In the genomic region with DNA sequence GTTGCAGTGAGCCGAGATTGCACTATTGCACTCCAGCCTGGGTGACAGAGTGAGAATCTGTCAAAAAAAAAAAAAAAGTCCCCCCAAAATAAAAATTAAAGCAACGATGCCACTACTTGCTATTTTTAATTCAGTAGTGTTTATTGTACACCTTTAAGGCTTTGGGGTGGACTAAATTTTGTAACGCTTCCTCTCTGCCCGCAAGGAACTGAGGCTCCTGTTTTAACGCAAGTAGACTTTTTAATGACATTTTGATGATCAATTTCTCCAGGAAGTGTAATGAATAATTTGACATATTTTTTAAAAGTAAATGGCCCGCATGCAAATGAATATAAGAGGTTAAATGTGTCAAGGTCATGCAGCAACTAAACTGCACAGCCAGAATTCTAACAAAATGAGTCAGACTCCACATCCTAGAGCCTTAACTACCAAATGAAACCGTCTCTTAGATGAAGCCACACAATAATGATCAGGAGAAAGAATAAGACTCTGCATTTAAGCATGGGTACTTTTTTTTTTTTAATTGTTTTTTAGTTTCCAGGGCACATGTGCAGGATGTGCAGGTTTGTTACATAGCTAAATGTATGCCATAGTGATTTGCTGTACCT, we compare ENCODE assay signal across 18 cellular contexts.
A peak's percentile ranks its signal among the peaks of the same experiment; 100 is the strongest.
DNase-seq lines count a peak whose midpoint lies in the region; ATAC-seq, FAIRE-seq and TF ChIP-seq lines count a peak whose summit lies in the region.
"Had no signal": no experiment of that assay in that cellular context is flagged by ENCODE, and none has a peak within 500 bp of the region (broad histone marks: within the 10 kb centered on the region; RNA-seq: fewer than 3 reads in every experiment).

No MANE protein-coding gene starts in this region.

- TF ChIP-seq CTCF in cardiac muscle cell (IDR thresholded peaks at IDR 0.05; ENCODE audit: low read depth, low read length) (no peak), left ventricle myocardium inferior (IDR thresholded peaks at IDR 0.05; ENCODE audit: borderline replicate concordance) (no peak), foreskin keratinocyte (conservative IDR thresholded peaks at IDR 0.05) (no peak)

- H3K4me1 ChIP-seq in cardiac muscle cell (ENCODE audit: low read depth): no peaks in the 10 kb centered on the region
- no peaks in the 10 kb centered on the region for H3K4me1 ChIP-seq in left ventricle myocardium inferior
- H3K4me1 ChIP-seq in foreskin keratinocyte: no peaks in the 10 kb centered on the region

- H3K27me3 ChIP-seq in cardiac muscle cell (no peaks in the 10 kb centered on the region), left ventricle myocardium inferior (ENCODE audit: low read depth) (no peaks in the 10 kb centered on the region), foreskin keratinocyte (no peaks in the 10 kb centered on the region)

- no peak for FAIRE-seq in frontal cortex (lab: Jason Lieb, UNC)
- FAIRE-seq: H1 had no signal

- ATAC-seq in foreskin keratinocyte: no peak
- no peak for ATAC-seq in HG03039 (IDR thresholded peaks at IDR 0.05; ENCODE audit: unreplicated experiment)
- ATAC-seq: PC-3 had no signal

- no peak for DNase-seq in cardiac muscle cell (ENCODE audit: low read depth in 1 of 2, low spot score in 1 of 2)
- no peak for DNase-seq in left ventricle myocardium inferior
- peak; percentile 21 for DNase-seq in LHCN-M2 (ENCODE audit: low read depth)
- peak; percentile 59 for DNase-seq in dermis blood vessel endothelial cell
- no peak for DNase-seq in frontal cortex (ENCODE audit: low spot score in 2 of 2)
- no peak for DNase-seq in foreskin keratinocyte
- DNase-seq: ACHN; CD4-positive, alpha-beta T cell; DMS79; GF-D8; HFFc6; NCI-H1105 treated with DMSO at 0.1 percent for 48 hours; NCI-H187; NCI-H446 treated with DMSO at 0.1 percent for 48 hours; NCI-H748 treated with DMSO at 0.1 percent for 48 hours; PC-3 had no signal

- intact Hi-C loops in left ventricle myocardium inferior (cut with micrococcal nuclease): no loop called here

- peak overlapping the region; percentile 49 for H3K27ac ChIP-seq in cardiac muscle cell
- H3K27ac ChIP-seq in left ventricle myocardium inferior (replicated peaks): no peak overlapping the region
- no peak overlapping the region for H3K27ac ChIP-seq in foreskin keratinocyte

- H3K9me3 ChIP-seq in cardiac muscle cell (ENCODE audit: low read depth): no peaks in the 10 kb centered on the region
- H3K9me3 ChIP-seq in left ventricle myocardium inferior (replicated peaks): no peaks in the 10 kb centered on the region

- H3K36me3 ChIP-seq in cardiac muscle cell (peaks cover 49% of the 10 kb centered on the region), left ventricle myocardium inferior (peaks cover 65% of the 10 kb centered on the region)

- H3K4me3 ChIP-seq in cardiac muscle cell (no peak overlapping the region), left ventricle myocardium inferior (no peak overlapping the region)

Comparison
In these comparisons a context has a peak if more than half of its experiments do, and no peak if none do; other contexts are left out.
1. DNase-seq: peak in LHCN-M2 (single experiment) and dermis blood vessel endothelial cell (single experiment); none in cardiac muscle cell (0 of 2), left ventricle myocardium inferior (single experiment), frontal cortex (0 of 2) and foreskin keratinocyte (0 of 2).